23 cellular contexts compared by ENCODE assay signal in the genomic region with DNA sequence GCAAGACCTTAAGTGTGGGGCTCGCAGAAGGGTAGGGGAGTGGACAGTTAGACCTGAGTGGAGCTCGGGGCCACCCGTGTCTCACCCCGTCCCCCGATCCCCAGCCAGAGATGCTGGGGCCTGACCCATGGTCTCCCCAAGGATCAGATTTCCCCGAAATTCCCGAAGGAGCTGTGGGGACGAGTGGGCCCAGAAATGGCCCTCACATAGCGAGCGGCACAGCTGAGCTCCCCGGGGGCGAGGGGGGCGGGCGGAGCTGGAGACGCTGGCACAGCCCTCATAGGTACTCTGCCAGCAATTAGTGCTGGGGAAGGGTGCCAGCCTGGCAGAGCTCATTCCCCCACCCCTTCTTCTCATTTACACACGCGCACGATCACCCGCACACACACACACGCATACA. TPM values are rescaled to one million over a fixed set of nuclear protein-coding genes. Genes with fewer than 3 reads are reported as not detected.
DNase-seq lines count a peak whose midpoint lies in the region; ATAC-seq and TF ChIP-seq lines count a peak whose summit lies in the region.
"Had no signal": no experiment of that assay in that cellular context is flagged by ENCODE, and none has a peak within 500 bp of the region (broad histone marks: within the 10 kb centered on the region; RNA-seq: fewer than 3 reads in every experiment).

No MANE protein-coding gene starts in this region.

- in situ Hi-C loops in transverse colon (cut with MboI; ENCODE audit: low pct_ligation_motif_present in 1 of 4, low pct_unique_long_range_greater_than_20kb in 1 of 4, low sequenced_read_pairs in 3 of 4) = no loop called here
- in situ Hi-C loops in GM23248 (cut with MboI) = no loop called here

- H3K36me3 ChIP-seq in neuronal stem cell (replicated peaks in 1 of 2; ENCODE audit: control insufficient read depth in 2 of 2, insufficient read depth in 2 of 2, low read length in 2 of 2) (no peaks in the 10 kb centered on the region), transverse colon (no peaks in the 10 kb centered on the region), GM23248 (ENCODE audit: low read depth) (no peaks in the 10 kb centered on the region)
- H3K36me3 ChIP-seq: MG63, SJCRH30 had no signal

- peak in 1 of 2 donors; percentile 41 for ATAC-seq in natural killer cell treated with Interleukin-12 subunit alpha and Interleukin-12 subunit beta and Interleukin-15 and Interleukin-18, amount 100 ng/mL, for 72 hours
- no peak for ATAC-seq in natural killer cell
- no peak for ATAC-seq in GM18868 (IDR thresholded peaks at IDR 0.05; ENCODE audit: unreplicated experiment)

- H3K4me1 ChIP-seq in neuronal stem cell (ENCODE audit: control insufficient read depth in 2 of 2, insufficient read depth in 1 of 2, low read depth in 1 of 2, low read length in 2 of 2) = peaks cover 7 to 21% of the 10 kb centered on the region in 2 donors
- H3K4me1 ChIP-seq in transverse colon = peaks cover 0 to 68% (median 30%) of the 10 kb centered on the region in 4 donors
- H3K4me1 ChIP-seq in GM23248 (ENCODE audit: insufficient read depth) = no peaks in the 10 kb centered on the region

- H2AFZ ChIP-seq in neuronal stem cell (ENCODE audit: low read length) (no peak overlapping the region), GM23248 (no peak overlapping the region)
- H2AFZ ChIP-seq: PC-9 had no signal

- H3K27me3 Mint-ChIP-seq in natural killer cell treated with Interleukin-12 subunit alpha and Interleukin-12 subunit beta and Interleukin-15 and Interleukin-18, amount 100 ng/mL, for 72 hours = peaks cover 23 to 29% of the 10 kb centered on the region in 2 donors
- peaks cover 15 to 17% of the 10 kb centered on the region in 2 donors for H3K27me3 Mint-ChIP-seq in natural killer cell (ENCODE audit: low read depth in 2 of 2)

- no peak overlapping the region for H3K4me3 Mint-ChIP-seq in natural killer cell treated with Interleukin-12 subunit alpha and Interleukin-12 subunit beta and Interleukin-15 and Interleukin-18, amount 100 ng/mL, for 72 hours
- H3K4me3 Mint-ChIP-seq in natural killer cell = no peak overlapping the region
- H3K4me3 Mint-ChIP-seq: IgD-negative memory B cell had no signal

- H3K4me1 Mint-ChIP-seq in natural killer cell treated with Interleukin-12 subunit alpha and Interleukin-12 subunit beta and Interleukin-15 and Interleukin-18, amount 100 ng/mL, for 72 hours (ENCODE audit: low read depth in 2 of 2) = no peaks in the 10 kb centered on the region
- H3K4me1 Mint-ChIP-seq in natural killer cell = no peaks in the 10 kb centered on the region
- H3K4me1 Mint-ChIP-seq: IgD-negative memory B cell had no signal

- no peak overlapping the region for H2BK120ac ChIP-seq in neuronal stem cell (ENCODE audit: low read depth, low read length)

- peak; percentile 45 for DNase-seq in natural killer cell treated with Interleukin-12 subunit alpha and Interleukin-12 subunit beta and Interleukin-15 and Interleukin-18, amount 100 ng/mL, for 72 hours (ENCODE audit: low spot score)
- no peak for DNase-seq in natural killer cell
- no peak for DNase-seq in neuronal stem cell (ENCODE audit: low spot score)
- no peak for DNase-seq in transverse colon
- DNase-seq in cerebellum (ENCODE audit: low spot score) = no peak
- no peak for DNase-seq in GM23248
- DNase-seq: ACHN, C1 segment of cervical spinal cord, DMS79, HCEC 1CT, Karpas-422, MG63, NCI-H1048, NCI-H187, NCI-H2107, NCI-H510A treated with DMSO at 0.1 percent for 48 hours, NCI-H82, PC-9, SJCRH30 had no signal

- H3K4me2 ChIP-seq in neuronal stem cell (ENCODE audit: insufficient read depth, low read length, poor library complexity, severe bottlenecking) = no peak overlapping the region
- no peak overlapping the region for H3K4me2 ChIP-seq in GM23248 (ENCODE audit: unreplicated experiment)
- H3K4me2 ChIP-seq: PC-9 had no signal

- no peak overlapping the region for H3K14ac ChIP-seq in neuronal stem cell (ENCODE audit: low read length)

- H3K27me3 ChIP-seq in neuronal stem cell (ENCODE audit: control insufficient read depth in 3 of 3, insufficient read depth in 3 of 3, low read depth in 1 of 3, low read length in 3 of 3) = peaks cover 0 to 80% (median 0%) of the 10 kb centered on the region in 3 experiments
- H3K27me3 ChIP-seq in transverse colon = peaks cover 9% of the 10 kb centered on the region
- peaks cover 49% of the 10 kb centered on the region for H3K27me3 ChIP-seq in GM23248 (replicated peaks; ENCODE audit: insufficient read depth)
- H3K27me3 ChIP-seq: SJCRH30 had no signal

- no peaks in the 10 kb centered on the region for H4K20me1 ChIP-seq in GM23248 (ENCODE audit: insufficient read depth)

- TF ChIP-seq CTCF in natural killer cell (IDR thresholded peaks at IDR 0.05) (no peak), VCaP (conservative IDR thresholded peaks at IDR 0.05) (no peak), transverse colon (IDR thresholded peaks at IDR 0.05) (no peak)

- peak overlapping the region; percentile 1 for H3K18ac ChIP-seq in neuronal stem cell (ENCODE audit: low read length)

- no peak for TF ChIP-seq EP300 in transverse colon (IDR thresholded peaks at IDR 0.05; ENCODE audit: low read depth)

- no peak overlapping the region for H2BK12ac ChIP-seq in neuronal stem cell (ENCODE audit: low read length)

- H3K79me1 ChIP-seq in neuronal stem cell (ENCODE audit: low read depth, low read length) = peaks cover 2% of the 10 kb centered on the region

- WGBS in neuronal stem cell (ENCODE audit: extremely low coverage in 2 of 2, insufficient read length in 2 of 2, insufficient replicate concordance in 1 of 2), 2 donors = 100% methylated on average over 5 of the region's 20 CpGs; no CpG with 5 or more reads in 1 of the 2 donors
- WGBS in transverse colon (ENCODE audit: low coverage in 1 of 2), 2 donors = 83 to 90% methylated on average over 1 to 20 of the region's 20 CpGs
- 78 to 82% methylated on average over 13 to 20 of the region's 20 CpGs for WGBS in GM23248 (ENCODE audit: low coverage in 1 of 2, low lambda C conversion rate in 2 of 2, missing lambda C conversion rate in 2 of 2), 2 experiments

- H3K79me2 ChIP-seq in GM23248 (ENCODE audit: insufficient read depth) = no peaks in the 10 kb centered on the region

- H2AK5ac ChIP-seq in neuronal stem cell (ENCODE audit: low read depth, low read length) = peak overlapping the region; percentile 73

- H3K4ac ChIP-seq in neuronal stem cell (ENCODE audit: low read length) = no peak overlapping the region

- H3K27ac ChIP-seq in VCaP (peak overlapping the region; percentile 97), neuronal stem cell (replicated peaks; ENCODE audit: low read length) (no peak overlapping the region), transverse colon (peak overlapping the region; percentile 90 to 97 (median 95)), GM23248 (no peak overlapping the region)
- H3K27ac ChIP-seq: PC-9, RWPE1, SJCRH30 had no signal

- H3K4me3 ChIP-seq in neuronal stem cell (ENCODE audit: low read length in 2 of 2) = no peak overlapping the region
- H3K4me3 ChIP-seq in transverse colon = no peak overlapping the region
- H3K4me3 ChIP-seq in GM23248 = no peak overlapping the region
- H3K4me3 ChIP-seq: MG63, PC-9, SJCRH30 had no signal

- no peak overlapping the region for H4K91ac ChIP-seq in neuronal stem cell (ENCODE audit: low read depth, low read length, poor library complexity)

- H4K8ac ChIP-seq in neuronal stem cell (ENCODE audit: low read depth, low read length) = no peak overlapping the region

- no peak for TF ChIP-seq POLR2A in transverse colon (IDR thresholded peaks at IDR 0.05)

- H3K9me2 ChIP-seq in GM23248 (ENCODE audit: insufficient read depth) = no peaks in the 10 kb centered on the region

- no peak overlapping the region for H3K27ac Mint-ChIP-seq in natural killer cell treated with Interleukin-12 subunit alpha and Interleukin-12 subunit beta and Interleukin-15 and Interleukin-18, amount 100 ng/mL, for 72 hours
- H3K27ac Mint-ChIP-seq in natural killer cell = no peak overlapping the region
- H3K27ac Mint-ChIP-seq: IgD-negative memory B cell had no signal

- no peaks in the 10 kb centered on the region for H3K9me3 Mint-ChIP-seq in natural killer cell treated with Interleukin-12 subunit alpha and Interleukin-12 subunit beta and Interleukin-15 and Interleukin-18, amount 100 ng/mL, for 72 hours
- H3K9me3 Mint-ChIP-seq in natural killer cell = no peaks in the 10 kb centered on the region

- no peak overlapping the region for H2BK15ac ChIP-seq in neuronal stem cell (ENCODE audit: low read length)

- H3F3A ChIP-seq in GM23248 (ENCODE audit: insufficient read depth) = no peaks in the 10 kb centered on the region

- H2BK5ac ChIP-seq in neuronal stem cell (ENCODE audit: low read length) = no peak overlapping the region

- no peaks in the 10 kb centered on the region for H3K9me3 ChIP-seq in neuronal stem cell (replicated peaks in 1 of 2; ENCODE audit: control insufficient read depth in 2 of 2, insufficient read depth in 1 of 2, low read depth in 1 of 2, low read length in 2 of 2)
- H3K9me3 ChIP-seq in transverse colon = no peaks in the 10 kb centered on the region
- H3K9me3 ChIP-seq in GM23248 (ENCODE audit: low read depth) = no peaks in the 10 kb centered on the region
- H3K9me3 ChIP-seq: MG63, SJCRH30 had no signal

- H3K36me3 Mint-ChIP-seq in natural killer cell treated with Interleukin-12 subunit alpha and Interleukin-12 subunit beta and Interleukin-15 and Interleukin-18, amount 100 ng/mL, for 72 hours = no peaks in the 10 kb centered on the region
- no peaks in the 10 kb centered on the region for H3K36me3 Mint-ChIP-seq in natural killer cell
- H3K36me3 Mint-ChIP-seq: IgD-negative memory B cell had no signal

- H3K9ac ChIP-seq in neuronal stem cell (ENCODE audit: low read depth, low read length, poor library complexity) = no peak overlapping the region
- H3K9ac ChIP-seq in GM23248 = no peak overlapping the region

- H3K23ac ChIP-seq in neuronal stem cell (ENCODE audit: low read depth, low read length, poor library complexity) = peak overlapping the region; percentile 25

- intact Hi-C loops in natural killer cell (cut with micrococcal nuclease) = no loop called here
- intact Hi-C loops in transverse colon (cut with DNase I; ENCODE audit: low total_unique reads) = no loop called here

RNA-seq across cellular contexts. Expression of a gene that starts 9.2 kb away (rescaled TPM):
- total RNA-seq in natural killer cell treated with Interleukin-12 subunit alpha and Interleukin-12 subunit beta and Interleukin-15 and Interleukin-18, amount 100 ng/mL, for 72 hours = 10 to 100 TPM; 13.5 to 17.8 TPM
- total RNA-seq in natural killer cell (10 to 100 TPM; 55.9 to 83.0 (median 70.6) TPM), transverse colon (100 to 1,000 TPM in 2 of 4 donors, 10 to 100 TPM in 2; 39.1 to 215 (median 115) TPM), cerebellum (1.7 TPM)
- 12.5 TPM for polyA plus RNA-seq in neuronal stem cell (2013, experiment 1 of 2)
- polyA plus RNA-seq in neuronal stem cell (2013, experiment 2 of 2) = 13.3 TPM
- total RNA-seq in GM23248 (2014; rRNA removed; shearing (Covaris generic)) = under 0.01 and 0.54 TPM in 2 replicates
- 0.11 and 0.46 TPM in 2 replicates for polyA plus RNA-seq in GM23248 (2016; fragmentation: Nextera tagmentation; extraction: Ambion mirVana)

Comparison
In these comparisons a context has a peak if more than half of its experiments do, and no peak if none do; other contexts are left out.
1. H3K27ac ChIP-seq: peak in VCaP (single experiment) and transverse colon (4 of 4); none in neuronal stem cell (single experiment) and GM23248 (single experiment).